ENCODE assay signal across 1 cellular context in genomic region chr2:95077893-95078603, GRCh38.
TF ChIP-seq lines count a peak whose summit lies in the region.

No MANE protein-coding gene starts in this region.

TF ChIP-seq in HepG2, 621 proteins besides CTCF, POLR2A, EP300 and RAD21:
- TF ChIP-seq ZNF784 (CRISPR knock-in tag; IDR thresholded peaks at IDR 0.05; ENCODE audit: borderline replicate concordance) (no peak), ZNF383 (CRISPR knock-in tag; IDR thresholded peaks at IDR 0.05; ENCODE audit: borderline replicate concordance) (no peak), PAF1 (CRISPR knock-in tag; IDR thresholded peaks at IDR 0.05) (no peak), ZNF879 (CRISPR knock-in tag; IDR thresholded peaks at IDR 0.05) (no peak), CSRNP1 (CRISPR knock-in tag; IDR thresholded peaks at IDR 0.05) (no peak), TRIM22 (IDR thresholded peaks at IDR 0.05) (no peak), ZFP41 (CRISPR knock-in tag; IDR thresholded peaks at IDR 0.05; ENCODE audit: borderline replicate concordance) (no peak), SETDB1 (CRISPR knock-in tag; IDR thresholded peaks at IDR 0.05; ENCODE audit: borderline replicate concordance) (peak; percentile 45; the same call in 1 of the 2 replicates)
